Comparison of ENCODE assay signal across 13 cellular contexts in genomic region chr12:18296201-18296908, GRCh38. TPM values are rescaled to one million over a fixed set of nuclear protein-coding genes. Genes with fewer than 3 reads are reported as not detected.
DNase-seq lines count a peak whose midpoint lies in the region; ATAC-seq and TF ChIP-seq lines count a peak whose summit lies in the region.
"Had no signal": no experiment of that assay in that cellular context is flagged by ENCODE, and none has a peak within 500 bp of the region (broad histone marks: within the 10 kb centered on the region; RNA-seq: fewer than 3 reads in every experiment).

No MANE protein-coding gene starts in this region.

- H3K36me3 ChIP-seq in ACC112 (ENCODE audit: insufficient read depth, low read length) (peaks cover 4% of the 10 kb centered on the region; the same call in 1 of the 2 replicates), muscle layer of colon (ENCODE audit: insufficient read depth, low read length) (no peaks in the 10 kb centered on the region), transverse colon (no peaks in the 10 kb centered on the region)

- peak; percentile 22 for ATAC-seq in esophagus mucosa
- no peak for ATAC-seq in GM19395 (IDR thresholded peaks at IDR 0.05; ENCODE audit: unreplicated experiment)
- no peak for ATAC-seq in HG03045 (IDR thresholded peaks at IDR 0.05; ENCODE audit: unreplicated experiment)
- ATAC-seq: naive thymus-derived CD8-positive, alpha-beta T cell had no signal

- in situ Hi-C loops in transverse colon (cut with MboI; ENCODE audit: low pct_ligation_motif_present in 1 of 4, low pct_unique_long_range_greater_than_20kb in 1 of 4, low sequenced_read_pairs in 3 of 4): no loop called here

- WGBS in transverse colon (ENCODE audit: low coverage in 1 of 2), 2 donors: 54 to 72% methylated on average over 6 of the region's 6 CpGs

- H3K27ac ChIP-seq in ACC112 (ENCODE audit: low read depth, low read length) (peak overlapping the region; percentile 47), muscle layer of colon (ENCODE audit: low read depth, low read length) (peak overlapping the region; percentile 24), transverse colon (no peak overlapping the region)

- H3K79me2 ChIP-seq in ACC112 (ENCODE audit: control insufficient read depth, insufficient read depth, low read length, unreplicated experiment): no peaks in the 10 kb centered on the region

- H3K9me3 ChIP-seq in muscle layer of colon (ENCODE audit: low read length): no peaks in the 10 kb centered on the region
- H3K9me3 ChIP-seq in transverse colon: peaks cover 7 to 9% of the 10 kb centered on the region in 2 donors

- no peak for TF ChIP-seq CTCF in transverse colon (IDR thresholded peaks at IDR 0.05)

- H3K27me3 ChIP-seq in ACC112 (ENCODE audit: insufficient read depth, low read length) (no peaks in the 10 kb centered on the region), muscle layer of colon (ENCODE audit: control insufficient read depth in 1 of 2, insufficient read depth in 2 of 2, low read length in 2 of 2) (no peaks in the 10 kb centered on the region), transverse colon (no peaks in the 10 kb centered on the region)

- intact Hi-C loops in transverse colon (cut with DNase I; ENCODE audit: low total_unique reads): no loop called here

- H2AFZ ChIP-seq in ACC112 (ENCODE audit: low read length, unreplicated experiment): peak overlapping the region; percentile 96

- peak; percentile 27 for DNase-seq in NAMALWA (ENCODE audit: low spot score)
- no peak for DNase-seq in transverse colon
- no peak for DNase-seq in cerebellar cortex (ENCODE audit: low spot score)
- DNase-seq: activated CD4-positive, CD25-positive, alpha-beta regulatory T cell; activated T-cell treated with anti-CD3 and anti-CD28 coated beads, Interleukin-2, amount 50 U/mL, for 1 hour; DND-41; MV-4-11; naive thymus-derived CD8-positive, alpha-beta T cell had no signal

- H3K9ac ChIP-seq in muscle layer of colon (ENCODE audit: low read length): peak overlapping the region; percentile 21

- peaks cover 13% of the 10 kb centered on the region for H3K4me1 ChIP-seq in ACC112 (ENCODE audit: control insufficient read depth, insufficient read depth, low read length, unreplicated experiment)
- no peaks in the 10 kb centered on the region for H3K4me1 ChIP-seq in muscle layer of colon (ENCODE audit: insufficient read depth, low read length)
- no peaks in the 10 kb centered on the region for H3K4me1 ChIP-seq in transverse colon

- TF ChIP-seq EP300 in transverse colon (IDR thresholded peaks at IDR 0.05; ENCODE audit: low read depth): no peak

- TF ChIP-seq POLR2A in transverse colon (IDR thresholded peaks at IDR 0.05): no peak

- peak overlapping the region; percentile 77 for H3K4me3 ChIP-seq in ACC112 (ENCODE audit: low read depth, low read length)
- peak overlapping the region in 1 of 2 donors; percentile 18 for H3K4me3 ChIP-seq in muscle layer of colon (ENCODE audit: low read depth in 1 of 2, low read length in 2 of 2)
- H3K4me3 ChIP-seq in transverse colon: peak overlapping the region in 2 of 4 donors; percentile 8 to 19

RNA-seq across cellular contexts. Expression of gene PIK3C2G, which starts 35.0 kb away (rescaled TPM):
- total RNA-seq in esophagus mucosa (5.8 TPM), transverse colon (1 to 10 TPM in 2 of 4 donors, under 1 TPM in 2; 0.32 to 2.7 (median 1.1) TPM)
- total RNA-seq: naive thymus-derived CD8-positive, alpha-beta T cell had no signal

Comparison
In these comparisons a context has a peak if more than half of its experiments do, and no peak if none do; other contexts are left out.
1. H3K27ac ChIP-seq: peak in ACC112 (single experiment) and muscle layer of colon (single experiment); none in transverse colon (0 of 4).